ENCODE assay signal across 2 cellular contexts in genomic region chr9:133890583-133890982, GRCh38.
TF ChIP-seq lines count a peak whose summit lies in the region.

No MANE protein-coding gene starts in this region.

TF ChIP-seq in HepG2, 621 proteins besides CTCF, POLR2A, EP300 and RAD21:
- TF ChIP-seq ZNF83 (CRISPR knock-in tag; IDR thresholded peaks at IDR 0.05; ENCODE audit: borderline replicate concordance) (0 out of 2 replicates have a peak, but pooled peaks have one; percentile 29), ZMYM3 (CRISPR knock-in tag; IDR thresholded peaks at IDR 0.05) (peak; percentile 74; the same call in 1 of the 2 replicates), ZC3H13 (CRISPR knock-in tag; IDR thresholded peaks at IDR 0.05) (no peak), ZFX (CRISPR knock-in tag; IDR thresholded peaks at IDR 0.05; ENCODE audit: low read depth) (0 out of 2 replicates have a peak, but pooled peaks have one; percentile 13), CEBPB (IDR thresholded peaks at IDR 0.05; ENCODE audit: borderline replicate concordance, low read depth, low read length) (no peak), ZBTB33 (CRISPR knock-in tag; IDR thresholded peaks at IDR 0.05) (peak; percentile 64)
- TF ChIP-seq, protein P1, sequence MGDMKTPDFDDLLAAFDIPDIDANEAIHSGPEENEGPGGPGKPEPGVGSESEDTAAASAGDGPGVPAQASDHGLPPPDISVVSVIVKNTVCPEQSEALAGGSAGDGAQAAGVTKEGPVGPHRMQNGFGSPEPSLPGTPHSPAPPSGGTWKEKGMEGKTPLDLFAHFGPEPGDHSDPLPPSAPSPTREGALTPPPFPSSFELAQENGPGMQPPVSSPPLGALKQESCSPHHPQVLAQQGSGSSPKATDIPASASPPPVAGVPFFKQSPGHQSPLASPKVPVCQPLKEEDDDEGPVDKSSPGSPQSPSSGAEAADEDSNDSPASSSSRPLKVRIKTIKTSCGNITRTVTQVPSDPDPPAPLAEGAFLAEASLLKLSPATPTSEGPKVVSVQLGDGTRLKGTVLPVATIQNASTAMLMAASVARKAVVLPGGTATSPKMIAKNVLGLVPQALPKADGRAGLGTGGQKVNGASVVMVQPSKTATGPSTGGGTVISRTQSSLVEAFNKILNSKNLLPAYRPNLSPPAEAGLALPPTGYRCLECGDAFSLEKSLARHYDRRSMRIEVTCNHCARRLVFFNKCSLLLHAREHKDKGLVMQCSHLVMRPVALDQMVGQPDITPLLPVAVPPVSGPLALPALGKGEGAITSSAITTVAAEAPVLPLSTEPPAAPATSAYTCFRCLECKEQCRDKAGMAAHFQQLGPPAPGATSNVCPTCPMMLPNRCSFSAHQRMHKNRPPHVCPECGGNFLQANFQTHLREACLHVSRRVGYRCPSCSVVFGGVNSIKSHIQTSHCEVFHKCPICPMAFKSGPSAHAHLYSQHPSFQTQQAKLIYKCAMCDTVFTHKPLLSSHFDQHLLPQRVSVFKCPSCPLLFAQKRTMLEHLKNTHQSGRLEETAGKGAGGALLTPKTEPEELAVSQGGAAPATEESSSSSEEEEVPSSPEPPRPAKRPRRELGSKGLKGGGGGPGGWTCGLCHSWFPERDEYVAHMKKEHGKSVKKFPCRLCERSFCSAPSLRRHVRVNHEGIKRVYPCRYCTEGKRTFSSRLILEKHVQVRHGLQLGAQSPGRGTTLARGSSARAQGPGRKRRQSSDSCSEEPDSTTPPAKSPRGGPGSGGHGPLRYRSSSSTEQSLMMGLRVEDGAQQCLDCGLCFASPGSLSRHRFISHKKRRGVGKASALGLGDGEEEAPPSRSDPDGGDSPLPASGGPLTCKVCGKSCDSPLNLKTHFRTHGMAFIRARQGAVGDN (CRISPR knock-in tag; IDR thresholded peaks at IDR 0.05) = peak; percentile 50
- TF ChIP-seq, protein P2, sequence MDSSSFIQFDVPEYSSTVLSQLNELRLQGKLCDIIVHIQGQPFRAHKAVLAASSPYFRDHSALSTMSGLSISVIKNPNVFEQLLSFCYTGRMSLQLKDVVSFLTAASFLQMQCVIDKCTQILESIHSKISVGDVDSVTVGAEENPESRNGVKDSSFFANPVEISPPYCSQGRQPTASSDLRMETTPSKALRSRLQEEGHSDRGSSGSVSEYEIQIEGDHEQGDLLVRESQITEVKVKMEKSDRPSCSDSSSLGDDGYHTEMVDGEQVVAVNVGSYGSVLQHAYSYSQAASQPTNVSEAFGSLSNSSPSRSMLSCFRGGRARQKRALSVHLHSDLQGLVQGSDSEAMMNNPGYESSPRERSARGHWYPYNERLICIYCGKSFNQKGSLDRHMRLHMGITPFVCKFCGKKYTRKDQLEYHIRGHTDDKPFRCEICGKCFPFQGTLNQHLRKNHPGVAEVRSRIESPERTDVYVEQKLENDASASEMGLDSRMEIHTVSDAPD (CRISPR knock-in tag; IDR thresholded peaks at IDR 0.05) = no peak

TF ChIP-seq in endothelial cell of umbilical vein, 7 proteins besides CTCF, POLR2A, EP300 and RAD21:
- TF ChIP-seq MYC (IDR thresholded peaks at IDR 0.05; ENCODE audit: low read depth, low read length) (no peak), FOS (IDR thresholded peaks at IDR 0.05; ENCODE audit: borderline replicate concordance, insufficient read depth, low read length) (no peak), GATA2 (IDR thresholded peaks at IDR 0.05; ENCODE audit: insufficient read depth, insufficient read length, low read depth, low read length) (no peak), EZH2 (IDR thresholded peaks at IDR 0.05; ENCODE audit: borderline replicate concordance, low read depth, low read length, severe bottlenecking) (no peak)
